27 cellular contexts compared by ENCODE assay signal in genomic region chr14:68439741-68440140, GRCh38.
"Had no signal": no experiment of that assay in that cellular context is flagged by ENCODE, and none has a peak within 500 bp of the region (broad histone marks: within the 10 kb centered on the region; RNA-seq: fewer than 3 reads in every experiment).

No MANE protein-coding gene starts in this region.

- H3K27me3 Mint-ChIP-seq: activated naive CD8-positive, alpha-beta T cell treated with anti-CD3 and anti-CD28 coated beads for 36 hours; naive B cell had no signal

- H3K4me3 ChIP-seq: adrenal gland, esophagus squamous epithelium, gastrocnemius medialis, pancreas, psoas muscle, right atrium auricular region, testis, transverse colon had no signal

- H3K4me3 Mint-ChIP-seq: activated naive CD4-positive, alpha-beta T cell treated with anti-CD3 and anti-CD28 coated beads for 36 hours; activated naive CD8-positive, alpha-beta T cell treated with anti-CD3 and anti-CD28 coated beads for 36 hours; activated T-helper 1 cell treated with anti-CD3 and anti-CD28 coated beads, Interleukin-12 subunit alpha, Interleukin-12 subunit beta, Interleukin-2, Interleukin-4 antibody, amounts not matched to agents 30 ng/mL and 10 ng/mL and 1 ng/mL, durations not matched to agents 14 hours and 24 hours and 36 hours; naive B cell had no signal

- H3K27ac ChIP-seq: adrenal gland, brain microvascular endothelial cell, epithelial cell of prostate, esophagus squamous epithelium, gastrocnemius medialis, pancreas, psoas muscle, right atrium auricular region, testis, transverse colon, VCaP had no signal

- H3K27me3 ChIP-seq: adrenal gland, brain microvascular endothelial cell, esophagus squamous epithelium, gastrocnemius medialis, pancreas, right atrium auricular region, testis, transverse colon had no signal

- H3K27ac Mint-ChIP-seq: activated naive CD4-positive, alpha-beta T cell treated with anti-CD3 and anti-CD28 coated beads for 36 hours; activated naive CD8-positive, alpha-beta T cell treated with anti-CD3 and anti-CD28 coated beads for 36 hours; activated T-helper 1 cell treated with anti-CD3 and anti-CD28 coated beads, Interleukin-12 subunit alpha, Interleukin-12 subunit beta, Interleukin-2, Interleukin-4 antibody, amounts not matched to agents 30 ng/mL and 10 ng/mL and 1 ng/mL, durations not matched to agents 14 hours and 24 hours and 36 hours had no signal

- H3K36me3 ChIP-seq: adrenal gland, brain microvascular endothelial cell, esophagus squamous epithelium, gastrocnemius medialis, pancreas, right atrium auricular region, transverse colon had no signal

- H3K9me3 ChIP-seq: adrenal gland, esophagus squamous epithelium, gastrocnemius medialis, pancreas, psoas muscle, right atrium auricular region, testis had no signal

- ATAC-seq: gastrocnemius medialis, left cardiac atrium, left ventricle myocardium superior, pancreas, psoas muscle had no signal

- DNase-seq: activated CD4-positive, alpha-beta T cell treated with anti-CD3 and anti-CD28 coated beads for 4 hours; activated CD4-positive, alpha-beta T cell treated with anti-CD3 and anti-CD28 coated beads, Interleukin-2, amount 50 U/mL, for 4 hours; activated CD8-positive, alpha-beta memory T cell treated with anti-CD3 and anti-CD28 coated beads for 24 hours; activated effector memory CD4-positive, alpha-beta T cell treated with anti-CD3 and anti-CD28 coated beads, Interleukin-2, amount 50 U/mL, for 16 hours; activated naive CD4-positive, alpha-beta T cell treated with anti-CD3 and anti-CD28 coated beads for 36 hours; activated naive CD8-positive, alpha-beta T cell treated with anti-CD3 and anti-CD28 coated beads for 36 hours; adrenal gland; aorta; brain microvascular endothelial cell; central memory CD4-positive, alpha-beta T cell; effector CD8-positive, alpha-beta T cell; esophagus squamous epithelium; gastrocnemius medialis; left cardiac atrium; left ventricle myocardium superior; naive B cell; pancreas; psoas muscle; stimulated activated CD4-positive, alpha-beta T cell treated with anti-CD3 and anti-CD28 coated beads, Interleukin-15, amount 100 ng/mL, for 24 hours; stimulated activated CD4-positive, alpha-beta T cell treated with anti-CD3 and anti-CD28 coated beads, Interleukin-2, amount 100 ng/mL, for 24 hours; stimulated activated naive CD4-positive, alpha-beta T cell treated with Interleukin-2 at 50 U/mL for 16 hours; testis; transverse colon had no signal
